4 cellular contexts compared by ENCODE assay signal in the genomic region with DNA sequence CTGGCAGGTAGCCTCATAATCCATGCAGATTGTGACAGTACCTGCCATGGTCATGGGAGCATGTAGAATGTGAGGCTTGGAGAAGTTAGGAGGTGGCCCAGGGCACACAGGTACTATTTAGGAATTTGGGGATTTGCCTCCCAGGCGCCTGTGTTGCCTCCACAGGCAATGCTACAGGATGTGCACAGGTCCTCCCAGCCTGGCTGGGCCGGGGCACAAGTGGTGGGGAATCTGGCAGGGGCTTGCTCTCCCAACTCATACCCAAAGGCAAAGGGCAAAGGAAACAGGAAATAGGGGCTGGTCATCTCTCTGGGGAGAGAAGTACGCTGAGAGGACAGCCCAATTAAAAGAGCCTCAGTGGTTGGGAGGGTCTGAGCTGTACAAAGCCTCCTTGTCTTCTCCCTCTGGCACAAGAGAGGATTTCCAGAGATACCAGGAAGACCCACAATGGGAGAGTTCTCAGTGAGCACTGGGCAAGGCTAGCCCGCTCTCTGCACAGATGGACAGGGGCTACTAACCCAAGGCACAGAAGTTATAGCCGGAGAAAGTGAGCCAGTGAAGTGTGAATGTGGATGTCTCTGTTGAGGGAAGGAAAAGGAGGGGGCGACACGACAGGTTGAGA. TPM values are rescaled to one million over a fixed set of nuclear protein-coding genes. Genes with fewer than 3 reads are reported as not detected.
"Had no signal": no experiment of that assay in that cellular context is flagged by ENCODE, and none has a peak within 500 bp of the region (broad histone marks: within the 10 kb centered on the region; RNA-seq: fewer than 3 reads in every experiment).

No MANE protein-coding gene starts in this region.

RNA-seq across cellular contexts. Expression of a gene that starts 40.5 kb away (rescaled TPM):
- total RNA-seq: HT-29, LHCN-M2, MCF 10A, OCI-LY7 had no signal
